Comparison of ENCODE assay signal across 16 cellular contexts in the genomic region with DNA sequence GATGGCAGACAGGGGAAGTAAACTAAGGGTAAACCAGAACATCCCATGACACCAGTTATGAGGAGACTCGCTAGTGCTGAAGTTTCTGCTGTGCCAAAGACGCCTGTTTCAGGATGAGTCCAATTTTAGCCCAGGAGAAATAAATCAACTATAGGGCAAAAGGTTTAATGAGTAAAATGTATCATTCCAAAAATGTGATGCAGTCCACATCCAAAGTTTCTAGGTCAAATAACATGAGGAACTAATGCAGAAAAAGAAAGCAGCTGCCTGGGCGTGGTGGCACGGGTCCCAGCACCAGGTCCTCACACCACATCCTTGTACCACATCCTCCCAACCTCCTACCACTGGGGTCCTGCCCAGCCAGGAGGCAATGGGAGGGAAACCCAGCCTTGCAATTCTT.
A peak's percentile ranks its signal among the peaks of the same experiment; 100 is the strongest.
DNase-seq lines count a peak whose midpoint lies in the region; ATAC-seq and TF ChIP-seq lines count a peak whose summit lies in the region.
"Had no signal": no experiment of that assay in that cellular context is flagged by ENCODE, and none has a peak within 500 bp of the region (broad histone marks: within the 10 kb centered on the region; RNA-seq: fewer than 3 reads in every experiment).

No MANE protein-coding gene starts in this region.

- H3K18ac ChIP-seq in IMR-90 (ENCODE audit: low read depth, low read length): no peak overlapping the region

- H3K4me1 ChIP-seq in IMR-90 (ENCODE audit: control insufficient read depth, insufficient read depth, low read length): peaks cover 16% of the 10 kb centered on the region
- H3K4me1 ChIP-seq: SJCRH30 had no signal

- H3K56ac ChIP-seq in IMR-90 (ENCODE audit: extremely low read depth, insufficient read depth, low read length): no peak overlapping the region

- H2AK5ac ChIP-seq in IMR-90 (ENCODE audit: low read depth, low read length): peak overlapping the region; percentile 2; the same call in 1 of the 2 replicates

- H2AFZ ChIP-seq in IMR-90 (replicated peaks; ENCODE audit: low read length, poor library complexity): no peak overlapping the region

- no TSS peak for BruUV-seq in IMR-90 (replicated peaks; lab: Mats Ljungman, UMichigan)

- H4K8ac ChIP-seq in IMR-90 (ENCODE audit: low read depth in 2 of 2, low read length in 2 of 2): no peak overlapping the region

- ATAC-seq in IMR-90 (ENCODE audit: low read depth) (no peak), sciatic nerve (peak; percentile 46), HG03469 (IDR thresholded peaks at IDR 0.05; ENCODE audit: unreplicated experiment) (no peak)

- dilution Hi-C loops in IMR-90 (cut with HindIII; ENCODE audit: low sequenced_read_pairs, unreplicated experiment): no loop called here

- TF ChIP-seq CTCF in AG10803 (conservative IDR thresholded peaks at IDR 0.05; ENCODE audit: low read length) (no peak), IMR-90 (conservative IDR thresholded peaks at IDR 0.05; ENCODE audit: low read depth, low read length) (no peak), fibroblast of the aortic adventitia (IDR thresholded peaks at IDR 0.05; ENCODE audit: insufficient read depth, low read length) (no peak)

- no peaks in the 10 kb centered on the region for H3K9me3 ChIP-seq in IMR-90 (ENCODE audit: control insufficient read depth, insufficient read depth, low read length)
- H3K9me3 ChIP-seq: SJCRH30 had no signal

- H3K4me3 ChIP-seq in AG10803 (ENCODE audit: low read length) (no peak overlapping the region), IMR-90 (ENCODE audit: insufficient read depth, low read depth, low read length) (no peak overlapping the region), fibroblast of the aortic adventitia (ENCODE audit: low read depth, low read length) (no peak overlapping the region)
- H3K4me3 ChIP-seq: BLaER1 treated with 17β-estradiol and CSF1 and Interleukin-3, amounts not matched to agents 10 nM and 100 nM; SJCRH30 had no signal

- CTCF ChIA-PET in IMR-90 (lab: Yijun Ruan, JAX): no interaction called here

- H3K4me2 ChIP-seq in IMR-90 (ENCODE audit: low read depth, low read length): no peak overlapping the region

- POLR2A ChIA-PET in IMR-90 (lab: Charles Lee; ENCODE audit: unreplicated experiment): no interaction called here

- in situ Hi-C loops in IMR-90 (cut with MboI; ENCODE audit: low sequenced_read_pairs): no loop called here

- no peaks in the 10 kb centered on the region for H3K36me3 ChIP-seq in IMR-90 (ENCODE audit: control insufficient read depth, insufficient read depth, low read length)
- H3K36me3 ChIP-seq: BLaER1 treated with 17β-estradiol and CSF1 and Interleukin-3, amounts not matched to agents 10 nM and 100 nM; SJCRH30 had no signal

- no peak overlapping the region for H2AK9ac ChIP-seq in IMR-90 (replicated peaks; ENCODE audit: low read depth, low read length, poor library complexity)

- no peaks in the 10 kb centered on the region; the same call in 1 of the 2 replicates for H3K27me3 ChIP-seq in IMR-90 (ENCODE audit: control insufficient read depth, insufficient read depth, low read length)
- H3K27me3 ChIP-seq: BLaER1 treated with 17β-estradiol and CSF1 and Interleukin-3, amounts not matched to agents 10 nM and 100 nM; SJCRH30 had no signal

- no peak for TF ChIP-seq RAD21 in IMR-90 (IDR thresholded peaks at IDR 0.05; ENCODE audit: low read length)

- no peak overlapping the region for H4K5ac ChIP-seq in IMR-90 (ENCODE audit: low read depth, low read length)

- no CpG with 5 or more reads among the region's 4 CpGs for WGBS in IMR-90 (ENCODE audit: extremely low coverage in 2 of 2, insufficient read length in 1 of 2), 2 experiments

- peak; percentile 65 for DNase-seq in AG10803 (ENCODE audit: low read depth)
- DNase-seq in IMR-90: no peak
- peak; percentile 51 for DNase-seq in fibroblast of the aortic adventitia (ENCODE audit: low read depth)
- no peak for DNase-seq in sciatic nerve (ENCODE audit: low spot score)
- DNase-seq in cortex of kidney (lab: John Stamatoyannopoulos, UW): no peak
- no peak for DNase-seq in inferior parietal cortex (ENCODE audit: extremely low spot score)
- DNase-seq in middle frontal gyrus (ENCODE audit: extremely low spot score, low spot score): no peak
- DNase-seq: CD8-positive, alpha-beta memory T cell; GF-D8; Karpas-422; NCI-H1105; NCI-H1694; NCI-H226; SJCRH30 had no signal

- no peak overlapping the region for H3K4ac ChIP-seq in IMR-90 (ENCODE audit: low read depth, low read length)

- H3K79me1 ChIP-seq in IMR-90 (ENCODE audit: low read depth in 1 of 2, low read length in 2 of 2): no peaks in the 10 kb centered on the region

- no peak overlapping the region for H3K27ac ChIP-seq in IMR-90 (ENCODE audit: insufficient read depth, low read length)
- H3K27ac ChIP-seq: BLaER1 treated with 17β-estradiol and CSF1 and Interleukin-3, amounts not matched to agents 10 nM and 100 nM; SJCRH30 had no signal

- H2BK20ac ChIP-seq in IMR-90 (ENCODE audit: low read depth, low read length): no peak overlapping the region

- H3K23ac ChIP-seq in IMR-90 (ENCODE audit: low read depth, low read length): no peak overlapping the region

- H2BK120ac ChIP-seq in IMR-90 (ENCODE audit: low read depth, low read length): no peak overlapping the region

- intact Hi-C loops in IMR-90 (cut with micrococcal nuclease): no loop called here
- intact Hi-C loops in sciatic nerve (cut with DNase I): no loop called here

- no peak overlapping the region for H4K91ac ChIP-seq in IMR-90 (ENCODE audit: insufficient read depth, low read depth, low read length)

- H2BK15ac ChIP-seq in IMR-90 (ENCODE audit: low read depth, low read length): no peak overlapping the region

- H2BK5ac ChIP-seq in IMR-90 (ENCODE audit: low read depth, low read length, poor library complexity, severe bottlenecking): no peak overlapping the region

- peaks cover 11% of the 10 kb centered on the region for H3K9me1 ChIP-seq in IMR-90 (ENCODE audit: insufficient read depth, low read length)

- H4K20me1 ChIP-seq in IMR-90 (ENCODE audit: insufficient read depth, low read length): no peaks in the 10 kb centered on the region
- H4K20me1 ChIP-seq: BLaER1 treated with 17β-estradiol and CSF1 and Interleukin-3, amounts not matched to agents 10 nM and 100 nM had no signal

- no peak overlapping the region for H3K14ac ChIP-seq in IMR-90 (replicated peaks; ENCODE audit: low read depth, low read length)

- no peak for TF ChIP-seq POLR2A in IMR-90 (IDR thresholded peaks at IDR 0.05; ENCODE audit: low read depth, low read length)

- H3K9ac ChIP-seq in IMR-90 (ENCODE audit: low read depth, low read length): no peak overlapping the region
- H3K9ac ChIP-seq: BLaER1 treated with 17β-estradiol and CSF1 and Interleukin-3, amounts not matched to agents 10 nM and 100 nM had no signal

TF ChIP-seq in IMR-90, 13 proteins besides CTCF, POLR2A, EP300 and RAD21:
- TF ChIP-seq FOS (IDR thresholded peaks at IDR 0.05; ENCODE audit: low read depth, low read length): no peak
- no peak for TF ChIP-seq NFE2L2 (IDR thresholded peaks at IDR 0.05; ENCODE audit: low read depth, low read length)
- no peak for TF ChIP-seq USF2 (IDR thresholded peaks at IDR 0.05; ENCODE audit: low read depth, low read length)
- no peak for TF ChIP-seq ELK1 (IDR thresholded peaks at IDR 0.05; ENCODE audit: borderline replicate concordance, low read depth, low read length)
- TF ChIP-seq MAZ (IDR thresholded peaks at IDR 0.05; ENCODE audit: borderline replicate concordance, low read depth, low read length): no peak
- no peak for TF ChIP-seq MAFK (IDR thresholded peaks at IDR 0.05; ENCODE audit: low read depth, low read length)
- TF ChIP-seq RCOR1 (IDR thresholded peaks at IDR 0.05; ENCODE audit: insufficient replicate concordance, low read length): no peak
- TF ChIP-seq SMC3 (IDR thresholded peaks at IDR 0.05; ENCODE audit: low read depth, low read length): no peak

Comparison
In these comparisons a context has a peak if more than half of its experiments do, and no peak if none do; other contexts are left out.
1. DNase-seq: peak in AG10803 (single experiment) and fibroblast of the aortic adventitia (single experiment); none in IMR-90 (single experiment), sciatic nerve (single experiment), cortex of kidney (single experiment), inferior parietal cortex (single experiment) and middle frontal gyrus (single experiment).